22 cellular contexts compared by ENCODE assay signal in the genomic region with DNA sequence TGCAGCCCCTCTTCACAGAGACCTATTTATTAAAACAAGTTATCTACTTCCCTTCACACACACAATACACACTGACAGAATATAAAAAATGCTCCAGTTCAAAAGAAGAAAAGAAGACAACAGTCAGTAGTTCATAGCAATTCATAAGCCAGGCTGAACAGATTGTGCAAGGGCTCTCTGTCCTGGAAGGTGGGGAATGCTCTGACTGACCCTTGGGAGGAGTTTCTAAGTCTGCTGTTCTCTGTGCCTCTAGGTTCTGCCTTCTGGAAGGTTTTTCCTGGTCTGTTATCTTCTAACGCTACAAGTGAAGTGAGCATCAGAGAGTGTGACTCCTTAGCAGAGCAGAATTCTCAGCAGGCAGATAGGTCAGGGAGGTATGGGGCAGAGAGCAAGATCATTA. TPM values are rescaled to one million over a fixed set of nuclear protein-coding genes. Genes with fewer than 3 reads are reported as not detected.
DNase-seq lines count a peak whose midpoint lies in the region; ATAC-seq and TF ChIP-seq lines count a peak whose summit lies in the region.
"Had no signal": no experiment of that assay in that cellular context is flagged by ENCODE, and none has a peak within 500 bp of the region (broad histone marks: within the 10 kb centered on the region; RNA-seq: fewer than 3 reads in every experiment).

No MANE protein-coding gene starts in this region.

- H3K27ac ChIP-seq in CD4-positive, alpha-beta T cell (ENCODE audit: low read depth, low read length): no peak overlapping the region
- H3K27ac ChIP-seq in prostate gland: no peak overlapping the region
- H3K27ac ChIP-seq: KMS-11, skin epidermis, VCaP had no signal

- peaks cover 78% of the 10 kb centered on the region for H3K4me1 Mint-ChIP-seq in CD4-positive, alpha-beta T cell (ENCODE audit: low read depth)
- H3K4me1 Mint-ChIP-seq in nephron progenitor cell: no peaks in the 10 kb centered on the region

- H3K27me3 Mint-ChIP-seq in CD4-positive, alpha-beta T cell: no peaks in the 10 kb centered on the region
- no peaks in the 10 kb centered on the region for H3K27me3 Mint-ChIP-seq in nephron progenitor cell (ENCODE audit: low read depth, poor library complexity)
- H3K27me3 Mint-ChIP-seq: effector memory CD8-positive, alpha-beta T cell had no signal

- H3K4me1 ChIP-seq in prostate gland (replicated peaks): no peaks in the 10 kb centered on the region

- no peak for ATAC-seq in CD4-positive, alpha-beta T cell (ENCODE audit: poor library complexity)
- ATAC-seq: effector memory CD8-positive, alpha-beta T cell; GM12878 had no signal

- POLR2A ChIA-PET in CD4-positive, alpha-beta T cell (lab: Charles Lee): no interaction called here

- H3K4me3 Mint-ChIP-seq in CD4-positive, alpha-beta T cell: peak overlapping the region; percentile 5
- H3K4me3 Mint-ChIP-seq in nephron progenitor cell: no peak overlapping the region
- H3K4me3 Mint-ChIP-seq: effector memory CD8-positive, alpha-beta T cell; HFFc6 had no signal

- H3K27ac Mint-ChIP-seq in CD4-positive, alpha-beta T cell: peak overlapping the region; percentile 57
- H3K27ac Mint-ChIP-seq in nephron progenitor cell: peak overlapping the region; percentile 84
- H3K27ac Mint-ChIP-seq: HFFc6 had no signal

- CTCF ChIA-PET in CD4-positive, alpha-beta T cell (lab: Charles Lee): no interaction called here

- 93% methylated on average over 1 of the region's 1 CpG for WGBS in prostate gland

- no peaks in the 10 kb centered on the region for H3K9me3 ChIP-seq in CD4-positive, alpha-beta T cell (ENCODE audit: control insufficient read depth, low read length)
- no peaks in the 10 kb centered on the region for H3K9me3 ChIP-seq in prostate gland

- TF ChIP-seq CTCF in CD4-positive, alpha-beta T cell (IDR thresholded peaks at IDR 0.05): no peak
- no peak for TF ChIP-seq CTCF in fibroblast of the aortic adventitia (IDR thresholded peaks at IDR 0.05; ENCODE audit: insufficient read depth, low read length)
- no peak for TF ChIP-seq CTCF in nephron progenitor cell (IDR thresholded peaks at IDR 0.05)
- TF ChIP-seq CTCF in prostate gland (IDR thresholded peaks at IDR 0.05): no peak

- H3K36me3 ChIP-seq in prostate gland: no peaks in the 10 kb centered on the region

- DNase-seq in CD4-positive, alpha-beta T cell: no peak
- DNase-seq in NCI-H226 (peak; percentile 20), fibroblast of the aortic adventitia (ENCODE audit: low read depth) (peak; percentile 10), nephron progenitor cell (no peak), kidney glomerular epithelial cell (lab: John Stamatoyannopoulos, UW) (no peak), cerebellar cortex (ENCODE audit: low spot score) (no peak), prostate gland (ENCODE audit: low spot score) (no peak)
- DNase-seq: AML-193; amniotic stem cell; effector memory CD8-positive, alpha-beta T cell; GF-D8; HFFc6; kidney; NCI-H1092; NCI-H2081 treated with DMSO at 0.1 percent for 48 hours; NCI-H524 treated with DMSO at 0.1 percent for 48 hours; SHP77; stimulated activated CD4-positive, alpha-beta T cell treated with anti-CD3 and anti-CD28 coated beads, Interleukin-4, amount 100 ng/mL, for 24 hours had no signal

- no peak overlapping the region for H3K4me3 ChIP-seq in fibroblast of the aortic adventitia (ENCODE audit: low read depth, low read length)
- H3K4me3 ChIP-seq in prostate gland: no peak overlapping the region
- H3K4me3 ChIP-seq: GM12878, skin epidermis had no signal

- no peak for TF ChIP-seq POLR2A in prostate gland (IDR thresholded peaks at IDR 0.05)

- H3K36me3 Mint-ChIP-seq in CD4-positive, alpha-beta T cell (ENCODE audit: low read depth): peaks cover 63% of the 10 kb centered on the region
- peaks cover 67% of the 10 kb centered on the region for H3K36me3 Mint-ChIP-seq in nephron progenitor cell (ENCODE audit: low read depth)

- no peaks in the 10 kb centered on the region for H3K27me3 ChIP-seq in CD4-positive, alpha-beta T cell (ENCODE audit: control insufficient read depth, insufficient read depth, low read length)
- H3K27me3 ChIP-seq in prostate gland (replicated peaks; ENCODE audit: insufficient read depth): no peaks in the 10 kb centered on the region

- H3K9me3 Mint-ChIP-seq in CD4-positive, alpha-beta T cell: no peaks in the 10 kb centered on the region
- H3K9me3 Mint-ChIP-seq in nephron progenitor cell: peaks cover 13% of the 10 kb centered on the region
- H3K9me3 Mint-ChIP-seq: effector memory CD8-positive, alpha-beta T cell; HFFc6 had no signal

- intact Hi-C loops in CD4-positive, alpha-beta T cell (cut with DNase I, micrococcal nuclease): loop anchor here in 1 of 2 experiments (2.0 kb wide), 1 partner anchor 33 kb away; no protein-coding TSS in a partner anchor
- intact Hi-C loops in prostate gland (cut with DNase I): no loop called here

RNA-seq across cellular contexts. Expression of a gene that starts 35.7 kb away (rescaled TPM):
- 100 to 1,000 TPM; 159 to 166 TPM for total RNA-seq in CD4-positive, alpha-beta T cell
- total RNA-seq in fibroblast of the aortic adventitia (ENCODE audit: low replicate concordance): 56.1 and 115 TPM in 2 replicates
- total RNA-seq in prostate gland: 100 to 1,000 TPM; 145 to 166 TPM

Comparison
In these comparisons a context has a peak if more than half of its experiments do, and no peak if none do; other contexts are left out.
1. DNase-seq: peak in NCI-H226 (single experiment) and fibroblast of the aortic adventitia (single experiment); none in CD4-positive, alpha-beta T cell (0 of 10), nephron progenitor cell (single experiment), kidney glomerular epithelial cell (single experiment), cerebellar cortex (single experiment) and prostate gland (single experiment).